30 cellular contexts compared by ENCODE assay signal in the genomic region with DNA sequence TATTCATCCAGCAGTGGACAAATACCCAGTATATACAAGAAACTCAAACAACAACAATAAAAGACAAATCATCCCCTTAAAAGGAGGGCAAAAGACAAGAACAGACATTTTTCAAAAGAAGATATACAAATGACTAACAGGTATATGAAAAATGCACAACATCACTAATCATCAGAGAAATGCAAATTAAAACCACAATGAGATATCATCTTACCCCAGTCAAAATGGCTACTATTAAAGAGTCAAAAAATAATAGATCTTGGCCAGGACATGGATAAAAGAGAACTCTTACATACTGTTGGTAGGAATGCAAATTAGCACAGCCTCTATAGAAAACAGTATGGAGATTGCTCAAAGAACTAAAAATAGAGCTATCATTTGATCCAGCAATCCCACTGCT. TPM values are rescaled to one million over a fixed set of nuclear protein-coding genes. Genes with fewer than 3 reads are reported as not detected.
DNase-seq lines count a peak whose midpoint lies in the region; ATAC-seq and TF ChIP-seq lines count a peak whose summit lies in the region.
"Had no signal": no experiment of that assay in that cellular context is flagged by ENCODE, and none has a peak within 500 bp of the region (broad histone marks: within the 10 kb centered on the region; RNA-seq: fewer than 3 reads in every experiment).

No MANE protein-coding gene starts in this region.

- ATAC-seq in activated CD8-positive, alpha-beta T cell treated with anti-CD3 and anti-CD28 coated beads for 36 hours = no peak
- ATAC-seq in activated CD8-positive, alpha-beta T cell treated with anti-CD3 and anti-CD28 coated beads, Interleukin-2, amount 10 ng/mL, durations not matched to agents 7 days and 5 days = no peak
- no peak for ATAC-seq in naive thymus-derived CD4-positive, alpha-beta T cell
- ATAC-seq: PC-3; stimulated activated naive B cell treated with anti-CD40 and anti-IgM and Interleukin-4, amounts not matched to agents 10 μg/mL and 1 μg/mL and 100 μg/mL, for 72 hours had no signal

- H2AK5ac ChIP-seq in mesendoderm (ENCODE audit: low read length) = no peak overlapping the region

- H3K4me1 ChIP-seq in CD8-positive, alpha-beta memory T cell (ENCODE audit: insufficient read depth, low read length) = no peaks in the 10 kb centered on the region
- no peaks in the 10 kb centered on the region for H3K4me1 ChIP-seq in naive thymus-derived CD4-positive, alpha-beta T cell (ENCODE audit: control insufficient read depth in 2 of 2, insufficient read depth in 2 of 2, low read length in 2 of 2)
- no peaks in the 10 kb centered on the region for H3K4me1 ChIP-seq in mesendoderm (ENCODE audit: control insufficient read depth, low read depth, low read length)
- H3K4me1 ChIP-seq: testis had no signal

- intact Hi-C loops in activated CD8-positive, alpha-beta T cell treated with anti-CD3 and anti-CD28 coated beads for 36 hours (cut with micrococcal nuclease) = no loop called here
- intact Hi-C loops in activated T-helper 2 cell treated with anti-CD3 and anti-CD28 coated beads, Interferon-gamma antibody, Interleukin-2, Interleukin-4, amounts not matched to agents 10 μg/mL and 5 μg/mL and 100 μg/mL, durations not matched to agents 14 hours and 24 hours and 36 hours (cut with micrococcal nuclease) = loop anchor here (2.0 kb wide), 1 partner anchor 15 kb away; no protein-coding TSS in a partner anchor
- intact Hi-C loops in naive thymus-derived CD4-positive, alpha-beta T cell (cut with micrococcal nuclease) = no loop called here

- no peak overlapping the region for H3K4me3 Mint-ChIP-seq in activated CD8-positive, alpha-beta T cell treated with anti-CD3 and anti-CD28 coated beads for 36 hours
- H3K4me3 Mint-ChIP-seq in activated CD8-positive, alpha-beta T cell treated with anti-CD3 and anti-CD28 coated beads, Interleukin-2, amount 10 ng/mL, durations not matched to agents 7 days and 5 days = no peak overlapping the region
- no peak overlapping the region for H3K4me3 Mint-ChIP-seq in CD8-positive, alpha-beta memory T cell
- H3K4me3 Mint-ChIP-seq in activated T-helper 2 cell treated with anti-CD3 and anti-CD28 coated beads, Interferon-gamma antibody, Interleukin-2, Interleukin-4, amounts not matched to agents 10 μg/mL and 5 μg/mL and 100 μg/mL, durations not matched to agents 14 hours and 24 hours and 36 hours (ENCODE audit: low read depth) = no peak overlapping the region
- no peak overlapping the region for H3K4me3 Mint-ChIP-seq in naive thymus-derived CD4-positive, alpha-beta T cell
- H3K4me3 Mint-ChIP-seq: activated naive CD4-positive, alpha-beta T cell treated with anti-CD3 and anti-CD28 coated beads, Interleukin-2, amount 10 ng/mL, durations not matched to agents 7 days and 5 days; activated T-cell treated with anti-CD3 and anti-CD28 coated beads, Interleukin-2, amount 50 U/mL, for 4 hours; dendritic cell treated with granulocyte-macrophage colony-stimulating factor and Interleukin-4, amounts not matched to agents 40 ng/mL and 50 ng/mL, for 4 days; neural crest cell; stimulated activated naive B cell treated with anti-CD40 and anti-IgM and Interleukin-4, amounts not matched to agents 10 μg/mL and 1 μg/mL and 100 μg/mL, for 72 hours had no signal

- H3K18ac ChIP-seq in mesendoderm (ENCODE audit: low read length) = no peak overlapping the region

- H3K27me3 ChIP-seq in CD8-positive, alpha-beta memory T cell (ENCODE audit: insufficient read depth, low read length, poor library complexity, severe bottlenecking) = no peaks in the 10 kb centered on the region
- H3K27me3 ChIP-seq in naive thymus-derived CD4-positive, alpha-beta T cell (ENCODE audit: control insufficient read depth in 2 of 2, insufficient read depth in 2 of 2, low read length in 2 of 2) = no peaks in the 10 kb centered on the region
- H3K27me3 ChIP-seq in mesendoderm (ENCODE audit: insufficient read depth, low read length, poor library complexity) = no peaks in the 10 kb centered on the region
- H3K27me3 ChIP-seq: ovary, testis had no signal

- H2BK15ac ChIP-seq in mesendoderm (replicated peaks; ENCODE audit: low read depth) = no peak overlapping the region

- H3K4me3 ChIP-seq in CD8-positive, alpha-beta memory T cell (ENCODE audit: low read length) = no peak overlapping the region
- H3K4me3 ChIP-seq in naive thymus-derived CD4-positive, alpha-beta T cell (ENCODE audit: low read length) = no peak overlapping the region
- no peak overlapping the region for H3K4me3 ChIP-seq in mesendoderm (ENCODE audit: low read length)
- H3K4me3 ChIP-seq: HAP-1, ovary, testis had no signal

- TF ChIP-seq CTCF in activated CD8-positive, alpha-beta T cell treated with anti-CD3 and anti-CD28 coated beads for 36 hours (IDR thresholded peaks at IDR 0.05) = no peak

- H3K56ac ChIP-seq in mesendoderm (ENCODE audit: low read length) = no peak overlapping the region

- H3K9ac ChIP-seq in mesendoderm (ENCODE audit: low read length) = no peak overlapping the region

- peaks cover 18% of the 10 kb centered on the region for H3K4me1 Mint-ChIP-seq in activated CD8-positive, alpha-beta T cell treated with anti-CD3 and anti-CD28 coated beads for 36 hours (ENCODE audit: low read depth)
- H3K4me1 Mint-ChIP-seq in activated CD8-positive, alpha-beta T cell treated with anti-CD3 and anti-CD28 coated beads, Interleukin-2, amount 10 ng/mL, durations not matched to agents 7 days and 5 days (ENCODE audit: low read depth) = peaks cover 13% of the 10 kb centered on the region
- peaks cover 22 to 30% (median 25%) of the 10 kb centered on the region in 3 donors for H3K4me1 Mint-ChIP-seq in CD8-positive, alpha-beta memory T cell
- peaks cover 17% of the 10 kb centered on the region for H3K4me1 Mint-ChIP-seq in activated T-helper 2 cell treated with anti-CD3 and anti-CD28 coated beads, Interferon-gamma antibody, Interleukin-2, Interleukin-4, amounts not matched to agents 10 μg/mL and 5 μg/mL and 100 μg/mL, durations not matched to agents 14 hours and 24 hours and 36 hours (ENCODE audit: low read depth)
- peaks cover 5 to 21% (median 14%) of the 10 kb centered on the region in 7 donors for H3K4me1 Mint-ChIP-seq in naive thymus-derived CD4-positive, alpha-beta T cell
- H3K4me1 Mint-ChIP-seq: neural crest cell had no signal

- H3K27me3 Mint-ChIP-seq in activated CD8-positive, alpha-beta T cell treated with anti-CD3 and anti-CD28 coated beads for 36 hours = no peaks in the 10 kb centered on the region
- no peaks in the 10 kb centered on the region for H3K27me3 Mint-ChIP-seq in activated CD8-positive, alpha-beta T cell treated with anti-CD3 and anti-CD28 coated beads, Interleukin-2, amount 10 ng/mL, durations not matched to agents 7 days and 5 days (ENCODE audit: low read depth)
- no peaks in the 10 kb centered on the region for H3K27me3 Mint-ChIP-seq in CD8-positive, alpha-beta memory T cell
- H3K27me3 Mint-ChIP-seq in activated T-helper 2 cell treated with anti-CD3 and anti-CD28 coated beads, Interferon-gamma antibody, Interleukin-2, Interleukin-4, amounts not matched to agents 10 μg/mL and 5 μg/mL and 100 μg/mL, durations not matched to agents 14 hours and 24 hours and 36 hours (ENCODE audit: low read depth) = no peaks in the 10 kb centered on the region
- H3K27me3 Mint-ChIP-seq in naive thymus-derived CD4-positive, alpha-beta T cell = no peaks in the 10 kb centered on the region
- H3K27me3 Mint-ChIP-seq: activated naive CD4-positive, alpha-beta T cell treated with anti-CD3 and anti-CD28 coated beads, Interleukin-2, amount 10 ng/mL, durations not matched to agents 7 days and 5 days; dendritic cell treated with granulocyte-macrophage colony-stimulating factor and Interleukin-4, amounts not matched to agents 40 ng/mL and 50 ng/mL, for 4 days; stimulated activated naive B cell treated with anti-CD40 and anti-IgM and Interleukin-4, amounts not matched to agents 10 μg/mL and 1 μg/mL and 100 μg/mL, for 72 hours had no signal

- peaks cover 2% of the 10 kb centered on the region for H3K79me2 ChIP-seq in mesendoderm (ENCODE audit: control insufficient read depth, insufficient read depth, low read length)

- no peak overlapping the region for H2BK5ac ChIP-seq in mesendoderm (ENCODE audit: low read length)

- H3K79me1 ChIP-seq in mesendoderm (ENCODE audit: low read length) = no peaks in the 10 kb centered on the region

- no peak overlapping the region for H2BK120ac ChIP-seq in mesendoderm (ENCODE audit: low read depth, low read length)

- no peaks in the 10 kb centered on the region for H3K9me3 Mint-ChIP-seq in activated CD8-positive, alpha-beta T cell treated with anti-CD3 and anti-CD28 coated beads for 36 hours
- no peaks in the 10 kb centered on the region for H3K9me3 Mint-ChIP-seq in activated CD8-positive, alpha-beta T cell treated with anti-CD3 and anti-CD28 coated beads, Interleukin-2, amount 10 ng/mL, durations not matched to agents 7 days and 5 days (ENCODE audit: insufficient read depth)
- H3K9me3 Mint-ChIP-seq in CD8-positive, alpha-beta memory T cell = no peaks in the 10 kb centered on the region
- H3K9me3 Mint-ChIP-seq in activated T-helper 2 cell treated with anti-CD3 and anti-CD28 coated beads, Interferon-gamma antibody, Interleukin-2, Interleukin-4, amounts not matched to agents 10 μg/mL and 5 μg/mL and 100 μg/mL, durations not matched to agents 14 hours and 24 hours and 36 hours = no peaks in the 10 kb centered on the region
- H3K9me3 Mint-ChIP-seq in naive thymus-derived CD4-positive, alpha-beta T cell = no peaks in the 10 kb centered on the region
- H3K9me3 Mint-ChIP-seq: activated naive CD4-positive, alpha-beta T cell treated with anti-CD3 and anti-CD28 coated beads, Interleukin-2, amount 10 ng/mL, durations not matched to agents 7 days and 5 days; activated T-cell treated with anti-CD3 and anti-CD28 coated beads, Interleukin-2, amount 50 U/mL, for 4 hours; dendritic cell treated with granulocyte-macrophage colony-stimulating factor and Interleukin-4, amounts not matched to agents 40 ng/mL and 50 ng/mL, for 4 days; neural crest cell; stimulated activated naive B cell treated with anti-CD40 and anti-IgM and Interleukin-4, amounts not matched to agents 10 μg/mL and 1 μg/mL and 100 μg/mL, for 72 hours had no signal

- no peak overlapping the region for H3K23ac ChIP-seq in mesendoderm (ENCODE audit: low read length)

- no peak overlapping the region for H4K5ac ChIP-seq in mesendoderm (ENCODE audit: low read length)

- peaks cover 31% of the 10 kb centered on the region for H3K36me3 ChIP-seq in CD8-positive, alpha-beta memory T cell (ENCODE audit: insufficient read depth, low read length)
- peaks cover 0 to 56% (median 17%) of the 10 kb centered on the region in 3 experiments for H3K36me3 ChIP-seq in naive thymus-derived CD4-positive, alpha-beta T cell (ENCODE audit: control insufficient read depth in 2 of 3, insufficient read depth in 3 of 3, low read length in 3 of 3)
- peaks cover 4% of the 10 kb centered on the region for H3K36me3 ChIP-seq in mesendoderm (ENCODE audit: control insufficient read depth, insufficient read depth, low read length)
- H3K36me3 ChIP-seq: ovary had no signal

- CTCF ChIA-PET in activated CD8-positive, alpha-beta T cell treated with anti-CD3 and anti-CD28 coated beads for 36 hours (lab: Charles Lee) = no interaction called here
- CTCF ChIA-PET in activated CD8-positive, alpha-beta T cell treated with anti-CD3 and anti-CD28 coated beads, Interleukin-2, amount 10 ng/mL, durations not matched to agents 7 days and 5 days (lab: Charles Lee) = no interaction called here
- CTCF ChIA-PET in CD8-positive, alpha-beta memory T cell (lab: Charles Lee) = no interaction called here
- CTCF ChIA-PET in naive thymus-derived CD4-positive, alpha-beta T cell (lab: Charles Lee) = no interaction called here

- no peak overlapping the region for H3K4ac ChIP-seq in mesendoderm (ENCODE audit: low read depth, low read length)

- H3K9me3 ChIP-seq in CD8-positive, alpha-beta memory T cell (ENCODE audit: low read length) = no peaks in the 10 kb centered on the region
- H3K9me3 ChIP-seq in naive thymus-derived CD4-positive, alpha-beta T cell (ENCODE audit: control insufficient read depth in 2 of 3, low read length in 3 of 3) = no peaks in the 10 kb centered on the region
- H3K9me3 ChIP-seq: HAP-1, ovary, testis had no signal

- POLR2A ChIA-PET in activated CD8-positive, alpha-beta T cell treated with anti-CD3 and anti-CD28 coated beads for 36 hours (lab: Charles Lee) = interaction anchor here (0.7 kb wide), 1 partner anchor 150 kb away, joined by 5 read pairs; no protein-coding TSS in a partner anchor
- POLR2A ChIA-PET in activated CD8-positive, alpha-beta T cell treated with anti-CD3 and anti-CD28 coated beads, Interleukin-2, amount 10 ng/mL, durations not matched to agents 7 days and 5 days (lab: Charles Lee) = no interaction called here
- POLR2A ChIA-PET in CD8-positive, alpha-beta memory T cell (lab: Charles Lee) = no interaction called here
- POLR2A ChIA-PET in naive thymus-derived CD4-positive, alpha-beta T cell (lab: Charles Lee) = interaction anchor here (0.6 kb wide), 1 partner anchor 94 kb away, joined by 3 read pairs; no protein-coding TSS in a partner anchor

- no peak for DNase-seq in activated CD8-positive, alpha-beta T cell treated with anti-CD3 and anti-CD28 coated beads for 36 hours
- DNase-seq in activated CD8-positive, alpha-beta T cell treated with anti-CD3 and anti-CD28 coated beads, Interleukin-2, amount 10 ng/mL, durations not matched to agents 7 days and 5 days = no peak
- no peak for DNase-seq in CD8-positive, alpha-beta memory T cell
- DNase-seq in activated T-helper 2 cell treated with anti-CD3 and anti-CD28 coated beads, Interferon-gamma antibody, Interleukin-2, Interleukin-4, amounts not matched to agents 10 μg/mL and 5 μg/mL and 100 μg/mL, durations not matched to agents 14 hours and 24 hours and 36 hours (ENCODE audit: low spot score) = no peak
- no peak for DNase-seq in naive thymus-derived CD4-positive, alpha-beta T cell
- no peak for DNase-seq in mesendoderm
- no peak for DNase-seq in NCI-H1930 (lab: John Stamatoyannopoulos, UW)
- DNase-seq: activated naive CD4-positive, alpha-beta T cell treated with anti-CD3 and anti-CD28 coated beads, Interleukin-2, amount 10 ng/mL, durations not matched to agents 7 days and 5 days; activated T-cell treated with anti-CD3 and anti-CD28 coated beads, Interleukin-2, amount 50 U/mL, for 4 hours; AML-193; central memory CD4-positive, alpha-beta T cell; DMS153; erythroblast; KG1; mammary epithelial cell; MM.1S; NCI-H1105 treated with DMSO at 0.1 percent for 48 hours; NCI-H2029; NCI-H524 treated with DMSO at 0.1 percent for 48 hours; NK-92 treated with Interleukin-12 subunit alpha and Interleukin-12 subunit beta, amount 100 ng/mL, for 24 hours; ovary; PC-3; retina; stimulated activated naive B cell treated with anti-CD40 and anti-IgM and Interleukin-4, amounts not matched to agents 10 μg/mL and 1 μg/mL and 100 μg/mL, for 72 hours; T-helper 1 cell; testis had no signal

- peak overlapping the region; percentile 65 for H3K27ac Mint-ChIP-seq in activated CD8-positive, alpha-beta T cell treated with anti-CD3 and anti-CD28 coated beads for 36 hours
- no peak overlapping the region for H3K27ac Mint-ChIP-seq in activated CD8-positive, alpha-beta T cell treated with anti-CD3 and anti-CD28 coated beads, Interleukin-2, amount 10 ng/mL, durations not matched to agents 7 days and 5 days
- H3K27ac Mint-ChIP-seq in CD8-positive, alpha-beta memory T cell = peak overlapping the region in 6 of 8 donors; percentile 3 to 78 (median 28)
- peak overlapping the region; percentile 71 for H3K27ac Mint-ChIP-seq in activated T-helper 2 cell treated with anti-CD3 and anti-CD28 coated beads, Interferon-gamma antibody, Interleukin-2, Interleukin-4, amounts not matched to agents 10 μg/mL and 5 μg/mL and 100 μg/mL, durations not matched to agents 14 hours and 24 hours and 36 hours
- peak overlapping the region in 7 of 9 donors; percentile 3 to 37 (median 13) for H3K27ac Mint-ChIP-seq in naive thymus-derived CD4-positive, alpha-beta T cell
- H3K27ac Mint-ChIP-seq: activated naive CD4-positive, alpha-beta T cell treated with anti-CD3 and anti-CD28 coated beads, Interleukin-2, amount 10 ng/mL, durations not matched to agents 7 days and 5 days; dendritic cell treated with granulocyte-macrophage colony-stimulating factor and Interleukin-4, amounts not matched to agents 40 ng/mL and 50 ng/mL, for 4 days; stimulated activated naive B cell treated with anti-CD40 and anti-IgM and Interleukin-4, amounts not matched to agents 10 μg/mL and 1 μg/mL and 100 μg/mL, for 72 hours had no signal

- H3K27ac ChIP-seq in CD8-positive, alpha-beta memory T cell (ENCODE audit: low read depth, low read length) = no peak overlapping the region
- H3K27ac ChIP-seq in naive thymus-derived CD4-positive, alpha-beta T cell (ENCODE audit: low read depth, low read length) = no peak overlapping the region
- H3K27ac ChIP-seq in mesendoderm (ENCODE audit: low read depth, low read length) = no peak overlapping the region
- H3K27ac ChIP-seq: HL-60, ovary, testis had no signal

- H3K36me3 Mint-ChIP-seq in activated CD8-positive, alpha-beta T cell treated with anti-CD3 and anti-CD28 coated beads for 36 hours (ENCODE audit: low read depth) = peaks cover 32% of the 10 kb centered on the region
- peaks cover 57% of the 10 kb centered on the region for H3K36me3 Mint-ChIP-seq in activated CD8-positive, alpha-beta T cell treated with anti-CD3 and anti-CD28 coated beads, Interleukin-2, amount 10 ng/mL, durations not matched to agents 7 days and 5 days (ENCODE audit: low read depth)
- H3K36me3 Mint-ChIP-seq in CD8-positive, alpha-beta memory T cell = peaks cover 0 to 82% (median 22%) of the 10 kb centered on the region in 3 donors
- peaks cover 77% of the 10 kb centered on the region for H3K36me3 Mint-ChIP-seq in activated T-helper 2 cell treated with anti-CD3 and anti-CD28 coated beads, Interferon-gamma antibody, Interleukin-2, Interleukin-4, amounts not matched to agents 10 μg/mL and 5 μg/mL and 100 μg/mL, durations not matched to agents 14 hours and 24 hours and 36 hours (ENCODE audit: low read depth)
- peaks cover 11 to 44% (median 33%) of the 10 kb centered on the region in 5 donors for H3K36me3 Mint-ChIP-seq in naive thymus-derived CD4-positive, alpha-beta T cell

- H4K8ac ChIP-seq in mesendoderm (ENCODE audit: low read depth, low read length) = no peak overlapping the region

- H3K4me2 ChIP-seq in mesendoderm (ENCODE audit: low read length) = no peak overlapping the region

RNA-seq across cellular contexts. Expression of a gene that starts 16.9 kb away (rescaled TPM):
- total RNA-seq in activated CD8-positive, alpha-beta T cell treated with anti-CD3 and anti-CD28 coated beads for 36 hours = 10 to 100 TPM; 74.2 to 78.3 TPM
- 10 to 100 TPM; 66.7 to 67.7 TPM for total RNA-seq in activated CD8-positive, alpha-beta T cell treated with anti-CD3 and anti-CD28 coated beads, Interleukin-2, amount 10 ng/mL, durations not matched to agents 7 days and 5 days
- 10 to 100 TPM; 74.6 to 86.8 TPM for total RNA-seq in CD8-positive, alpha-beta memory T cell
- 19.9 TPM for polyA plus RNA-seq in CD8-positive, alpha-beta memory T cell
- 82.1 and 88.5 TPM in 2 replicates for total RNA-seq in activated T-helper 2 cell treated with anti-CD3 and anti-CD28 coated beads, Interferon-gamma antibody, Interleukin-2, Interleukin-4, amounts not matched to agents 10 μg/mL and 5 μg/mL and 100 μg/mL, durations not matched to agents 14 hours and 24 hours and 36 hours
- total RNA-seq in naive thymus-derived CD4-positive, alpha-beta T cell = 100 to 1,000 TPM in 1 of 5 experiments, 10 to 100 TPM in 4; 73.4 to 101 (median 91.3) TPM
- 10 to 100 TPM; 16.1 to 16.4 TPM for polyA plus RNA-seq in naive thymus-derived CD4-positive, alpha-beta T cell
- polyA plus RNA-seq in mesendoderm (2013, experiment 1 of 2) = 74.0 TPM
- polyA plus RNA-seq in mesendoderm (2013, experiment 2 of 2) = 73.2 TPM

Comparison
In these comparisons a context has a peak if more than half of its experiments do, and no peak if none do; other contexts are left out.
1. POLR2A ChIA-PET loops: an anchor here in activated CD8-positive, alpha-beta T cell treated with anti-CD3 and anti-CD28 coated beads for 36 hours (0.7 kb wide) and naive thymus-derived CD4-positive, alpha-beta T cell (0.6 kb wide); none called in activated CD8-positive, alpha-beta T cell treated with anti-CD3 and anti-CD28 coated beads, Interleukin-2, amount 10 ng/mL, durations not matched to agents 7 days and 5 days and CD8-positive, alpha-beta memory T cell.